In genomic region chr6:113308266-113308665, GRCh38 we compare ENCODE assay signal across 9 cellular contexts.
"Had no signal": no experiment of that assay in that cellular context is flagged by ENCODE, and none has a peak within 500 bp of the region (broad histone marks: within the 10 kb centered on the region; RNA-seq: fewer than 3 reads in every experiment).

No MANE protein-coding gene starts in this region.

- H3K9me3 Mint-ChIP-seq: GM23338, H9, IgD-negative memory B cell had no signal

- H3K27ac ChIP-seq: KMS-11 had no signal

- H3K9ac ChIP-seq: KMS-11 had no signal

- H2AFZ ChIP-seq: GM23338 had no signal

- H3K4me1 Mint-ChIP-seq: GM23338 had no signal

- H3K27ac Mint-ChIP-seq: GM23338, IgD-negative memory B cell had no signal

- H3K4me3 ChIP-seq: GM23338 had no signal

- ATAC-seq: GM23338 had no signal

- H3K36me3 Mint-ChIP-seq: IgD-negative memory B cell had no signal

- H3K4me3 Mint-ChIP-seq: GM23338, H9, IgD-negative memory B cell had no signal

- DNase-seq: H9, HCEC 1CT, Karpas-422, KBM-7 had no signal

- H3K4me2 ChIP-seq: GM23338, KMS-11 had no signal

- FAIRE-seq: H1, HTR-8/SVneo had no signal

- H3K27me3 Mint-ChIP-seq: IgD-negative memory B cell had no signal
